Comparison of ENCODE assay signal across 24 cellular contexts in genomic region chr4:6492027-6492590, GRCh38. TPM values are rescaled to one million over a fixed set of nuclear protein-coding genes. Genes with fewer than 3 reads are reported as not detected.
"Had no signal": no experiment of that assay in that cellular context is flagged by ENCODE, and none has a peak within 500 bp of the region (broad histone marks: within the 10 kb centered on the region; RNA-seq: fewer than 3 reads in every experiment).

No MANE protein-coding gene starts in this region.

- H3K27me3 ChIP-seq: brain microvascular endothelial cell, MG63 had no signal

- H3K36me3 ChIP-seq: brain microvascular endothelial cell, cardiac muscle cell, MG63 had no signal

- H3K4me3 ChIP-seq: cardiac muscle cell, MG63 had no signal

- H3K27ac ChIP-seq: brain microvascular endothelial cell, cardiac muscle cell had no signal

- DNase-seq: activated CD4-positive, alpha-beta T cell treated with anti-CD3 and anti-CD28 coated beads for 48 hours; activated CD4-positive, alpha-beta T cell treated with anti-CD3 and anti-CD28 coated beads, Interleukin-2, amount 50 U/mL, for 4 hours; activated CD4-positive, CD25-positive, alpha-beta regulatory T cell treated with anti-CD3 and anti-CD28 coated beads, Interleukin-2, amount 50 U/mL, for 72 hours; activated CD8-positive, alpha-beta memory T cell treated with anti-CD3 and anti-CD28 coated beads, Interleukin-2, amount 10 ng/mL, durations not matched to agents 7 days and 5 days; activated CD8-positive, alpha-beta T cell treated with anti-CD3 and anti-CD28 coated beads, Interleukin-2, amount 10 ng/mL, durations not matched to agents 7 days and 5 days; activated gamma-delta T cell treated with Interleukin-2 at 50 U/mL for 16 hours; activated naive CD4-positive, alpha-beta T cell treated with anti-CD3 and anti-CD28 coated beads, Interleukin-2, amount 10 ng/mL, durations not matched to agents 7 days and 5 days; activated naive CD8-positive, alpha-beta T cell treated with anti-CD3 and anti-CD28 coated beads for 36 hours; activated T-cell treated with anti-CD3 and anti-CD28 coated beads, Interleukin-2, amount 50 U/mL, for 4 hours; brain microvascular endothelial cell; MG63; NCI-H1092 treated with DMSO at 0.1 percent for 48 hours; NCI-H1417 treated with DMSO at 0.1 percent for 48 hours; NCI-H1694; NCI-H2029; NCI-H2107; NCI-H446; NCI-H524; PC-3; SHP77 treated with DMSO at 0.1 percent for 48 hours; T-helper 17 cell; T-helper 9 cell had no signal

- ATAC-seq: activated CD8-positive, alpha-beta memory T cell treated with anti-CD3 and anti-CD28 coated beads, Interleukin-2, amount 10 ng/mL, durations not matched to agents 7 days and 5 days; activated CD8-positive, alpha-beta T cell treated with anti-CD3 and anti-CD28 coated beads, Interleukin-2, amount 10 ng/mL, durations not matched to agents 7 days and 5 days; activated T-cell treated with anti-CD3 and anti-CD28 coated beads, Interleukin-2, amount 50 U/mL, for 4 hours; PC-3; T-helper 17 cell; WTC11 had no signal

RNA-seq across cellular contexts. Expression of gene PPP2R2C, which starts 19.7 kb away (rescaled TPM):
- total RNA-seq: activated CD8-positive, alpha-beta memory T cell treated with anti-CD3 and anti-CD28 coated beads, Interleukin-2, amount 10 ng/mL, durations not matched to agents 7 days and 5 days; activated CD8-positive, alpha-beta T cell treated with anti-CD3 and anti-CD28 coated beads, Interleukin-2, amount 10 ng/mL, durations not matched to agents 7 days and 5 days; activated naive CD8-positive, alpha-beta T cell treated with anti-CD3 and anti-CD28 coated beads for 36 hours; activated T-cell treated with anti-CD3 and anti-CD28 coated beads, Interleukin-2, amount 50 U/mL, for 4 hours; cardiac muscle cell; T-helper 17 cell had no signal
- polyA plus RNA-seq: cardiac muscle cell had no signal
